ENCODE assay signal across 9 cellular contexts in genomic region chr2:232781765-232782164, GRCh38. TPM values are rescaled to one million over a fixed set of nuclear protein-coding genes. Genes with fewer than 3 reads are reported as not detected.
DNase-seq lines count a peak whose midpoint lies in the region; ATAC-seq and TF ChIP-seq lines count a peak whose summit lies in the region.
"Had no signal": no experiment of that assay in that cellular context is flagged by ENCODE, and none has a peak within 500 bp of the region (broad histone marks: within the 10 kb centered on the region; RNA-seq: fewer than 3 reads in every experiment).

No MANE protein-coding gene starts in this region.

- peak overlapping the region; percentile 57 for H3K27ac ChIP-seq in PC-9
- H3K27ac ChIP-seq: C4-2B had no signal

- intact Hi-C loops in PC-9 (cut with micrococcal nuclease; ENCODE audit: unreplicated experiment), result no loop called here

- ATAC-seq in HG02610 (IDR thresholded peaks at IDR 0.05; ENCODE audit: unreplicated experiment) (peak; percentile 97), WTC11 (no peak)

- no peaks in the 10 kb centered on the region for H3K27me3 ChIP-seq in PC-9 (ENCODE audit: insufficient read depth, low read depth)

- no peaks in the 10 kb centered on the region for H3K9me3 ChIP-seq in PC-9 (ENCODE audit: insufficient read depth, low read depth)

- no TSS peak for BruUV-seq in PC-9 (replicated peaks; lab: Mats Ljungman, UMichigan)

- H3K4me3 Mint-ChIP-seq in WTC11, result no peak overlapping the region

- no peaks in the 10 kb centered on the region for H3K9me3 Mint-ChIP-seq in WTC11

- H3K27me3 Mint-ChIP-seq in WTC11 (ENCODE audit: low read depth), result no peaks in the 10 kb centered on the region

- H3F3A ChIP-seq in PC-9 (ENCODE audit: insufficient read depth, low read depth), result peaks cover 28% of the 10 kb centered on the region

- H3K4me2 ChIP-seq in PC-9, result 0 out of 2 replicates have a peak overlapping the region, but pooled peaks have one; percentile 1

- H3K9me2 ChIP-seq in PC-9 (ENCODE audit: insufficient read depth), result no peaks in the 10 kb centered on the region; the same call in 1 of the 2 replicates

- no peaks in the 10 kb centered on the region for H3K79me2 ChIP-seq in PC-9 (ENCODE audit: low read depth)

- H3K27ac Mint-ChIP-seq in WTC11, result no peak overlapping the region

- H4K20me1 ChIP-seq in PC-9 (ENCODE audit: insufficient read depth), result no peaks in the 10 kb centered on the region

- H2AFZ ChIP-seq in PC-9, result no peak overlapping the region

- TF ChIP-seq CTCF in PC-9 (conservative IDR thresholded peaks at IDR 0.05), result no peak
- no peak for TF ChIP-seq CTCF in fibroblast of mammary gland (conservative IDR thresholded peaks at IDR 0.05; ENCODE audit: control insufficient read depth, insufficient read depth, low read depth, low read length)
- TF ChIP-seq CTCF in WTC11 (IDR thresholded peaks at IDR 0.05), result no peak

- peaks cover 11% of the 10 kb centered on the region for H3K4me1 ChIP-seq in PC-9 (replicated peaks; ENCODE audit: insufficient read depth)

- POLR2A ChIA-PET in PC-9 (lab: Charles Lee; ENCODE audit: unreplicated experiment), result interaction anchor here (0.7 kb wide), 1 partner anchor 192 kb away, joined by 4 read pairs; no protein-coding TSS in a partner anchor
- POLR2A ChIA-PET in WTC11 (lab: Charles Lee), result no interaction called here

- H3K36me3 ChIP-seq in PC-9 (ENCODE audit: low read depth), result peaks cover 15% of the 10 kb centered on the region

- H3K4me3 ChIP-seq in PC-9, result no peak overlapping the region
- no peak overlapping the region for H3K4me3 ChIP-seq in fibroblast of mammary gland (ENCODE audit: control insufficient read depth, low read depth, low read length)

- H3K36me3 Mint-ChIP-seq in WTC11, result peaks cover 4% of the 10 kb centered on the region; the same call in 1 of the 2 replicates

- CTCF ChIA-PET in PC-9 (lab: Charles Lee), result interaction anchor here (0.7 kb wide), 1 partner anchor 19 kb away, joined by 4 read pairs; no protein-coding TSS in a partner anchor
- CTCF ChIA-PET in WTC11 (lab: Charles Lee), result no interaction called here

- DNase-seq in NCI-H526 (lab: John Stamatoyannopoulos, UW) (peak; percentile 9 to 18), NCI-H526 treated with DMSO at 0.1 percent for 48 hours (lab: John Stamatoyannopoulos, UW) (no peak), PC-9 (peak; percentile 20 to 94), fibroblast of mammary gland (ENCODE audit: low read depth) (peak; percentile 79), NCI-H1436 treated with DMSO at 0.1 percent for 48 hours (lab: John Stamatoyannopoulos, UW) (no peak), NOMO-1 treated with dmso at 0.1 percent for 144 hours (lab: John Stamatoyannopoulos, UW; ENCODE audit: unreplicated experiment) (no peak), WTC11 (ENCODE audit: low spot score) (no peak)

- no peaks in the 10 kb centered on the region for H3K4me1 Mint-ChIP-seq in WTC11

TF ChIP-seq in WTC11, 78 proteins besides CTCF, POLR2A, EP300 and RAD21 (continues in another document):
- no peak for TF ChIP-seq MLX (CRISPR knock-in tag; IDR thresholded peaks at IDR 0.05)
- TF ChIP-seq ZNF512 (CRISPR knock-in tag; IDR thresholded peaks at IDR 0.05; ENCODE audit: borderline replicate concordance), result no peak
- no peak for TF ChIP-seq NR2C2 (CRISPR knock-in tag; IDR thresholded peaks at IDR 0.05)
- TF ChIP-seq ZNF121 (CRISPR knock-in tag; IDR thresholded peaks at IDR 0.05), result no peak
- no peak for TF ChIP-seq ATF3 (CRISPR knock-in tag; conservative IDR thresholded peaks at IDR 0.05)
- TF ChIP-seq AR (CRISPR knock-in tag; IDR thresholded peaks at IDR 0.05), result no peak
- TF ChIP-seq MAX (CRISPR knock-in tag; IDR thresholded peaks at IDR 0.05), result no peak
- no peak for TF ChIP-seq OVOL2 (CRISPR knock-in tag; IDR thresholded peaks at IDR 0.05; ENCODE audit: borderline replicate concordance)
- TF ChIP-seq FOXJ3 (CRISPR knock-in tag; IDR thresholded peaks at IDR 0.05; ENCODE audit: borderline replicate concordance), result no peak
- no peak for TF ChIP-seq FOXP4 (CRISPR knock-in tag; IDR thresholded peaks at IDR 0.05)
- no peak for TF ChIP-seq CDX4 (CRISPR knock-in tag; IDR thresholded peaks at IDR 0.05; ENCODE audit: borderline replicate concordance)
- no peak for TF ChIP-seq IRF1 (CRISPR knock-in tag; IDR thresholded peaks at IDR 0.05)

RNA-seq across cellular contexts. Expression of gene KCNJ13, which starts 5.4 kb away (rescaled TPM):
- total RNA-seq in PC-9 (2021) (not detected in 2 replicates), WTC11 (2021) (not detected in 3 replicates)

Comparison
In these comparisons a context has a peak if more than half of its experiments do, and no peak if none do; other contexts are left out.
1. DNase-seq: peak in NCI-H526 (2 of 2), PC-9 (2 of 2) and fibroblast of mammary gland (single experiment); none in NCI-H526 treated with DMSO at 0.1 percent for 48 hours (single experiment), NCI-H1436 treated with DMSO at 0.1 percent for 48 hours (single experiment), NOMO-1 treated with dmso at 0.1 percent for 144 hours (single experiment) and WTC11 (single experiment).